Comparison of ENCODE assay signal across 19 cellular contexts in genomic region chr14:75591987-75592575, GRCh38. TPM values are rescaled to one million over a fixed set of nuclear protein-coding genes. Genes with fewer than 3 reads are reported as not detected.
DNase-seq lines count a peak whose midpoint lies in the region; ATAC-seq, FAIRE-seq and TF ChIP-seq lines count a peak whose summit lies in the region.
"Had no signal": no experiment of that assay in that cellular context is flagged by ENCODE, and none has a peak within 500 bp of the region (broad histone marks: within the 10 kb centered on the region; RNA-seq: fewer than 3 reads in every experiment).

No MANE protein-coding gene starts in this region.

- H3K9ac ChIP-seq in HepG2 (ENCODE audit: insufficient read depth, low read depth, low read length) (no peak overlapping the region), K562 (ENCODE audit: insufficient read depth in 1 of 2, low read depth in 2 of 2, low read length in 2 of 2) (no peak overlapping the region)
- H3K9ac ChIP-seq: BLaER1 had no signal

- H3K4me1 ChIP-seq in HepG2 (ENCODE audit: insufficient read depth, low read length) (peaks cover 12% of the 10 kb centered on the region; the same call in 1 of the 2 replicates), right lobe of liver (peaks cover 0 to 34% (median 4%) of the 10 kb centered on the region in 4 donors), K562 (replicated peaks in 1 of 2; ENCODE audit: control insufficient read depth in 2 of 2, insufficient read depth in 2 of 2, low read length in 2 of 2) (no peaks in the 10 kb centered on the region), psoas muscle (peaks cover 15% of the 10 kb centered on the region)

- in situ Hi-C loops in HepG2 (cut with HindIII; ENCODE audit: extremely low pct_ligation_motif_present, low pct_unique_long_range_greater_than_20kb), result no loop called here
- in situ Hi-C loops in K562 (cut with MboI), result no loop called here

- POLR2A ChIA-PET in HepG2 (lab: Yijun Ruan, JAX) (no interaction called here), K562 (lab: Yijun Ruan, JAX) (no interaction called here)

- H3K4me2 ChIP-seq in HepG2 (ENCODE audit: low read depth, low read length) (no peak overlapping the region), K562 (ENCODE audit: insufficient read depth, low read length) (no peak overlapping the region)
- H3K4me2 ChIP-seq: BLaER1 had no signal

- peaks cover 3 to 4% of the 10 kb centered on the region in 2 experiments; a peak in 3 of 5 replicates for H3K36me3 ChIP-seq in HepG2 (replicated peaks in 1 of 2; ENCODE audit: control insufficient read depth in 1 of 2, insufficient read depth in 2 of 2, low read length in 2 of 2)
- peaks cover 0 to 2% (median 0%) of the 10 kb centered on the region in 4 donors for H3K36me3 ChIP-seq in right lobe of liver
- H3K36me3 ChIP-seq in K562 (ENCODE audit: control insufficient read depth, insufficient read depth, low read length), result no peaks in the 10 kb centered on the region
- no peaks in the 10 kb centered on the region for H3K36me3 ChIP-seq in psoas muscle (ENCODE audit: insufficient read depth in 1 of 2, low read depth in 1 of 2)
- H3K36me3 ChIP-seq: BLaER1 had no signal

- CTCF ChIA-PET in HepG2 (lab: Yijun Ruan, JAX; ENCODE audit: low intra/inter-chr PET ratio, low total read pairs), result no interaction called here
- CTCF ChIA-PET in K562 (lab: Yijun Ruan, JAX; ENCODE audit: low intra/inter-chr PET ratio), result no interaction called here

- no peak for TF ChIP-seq POLR2A in HepG2 (IDR thresholded peaks at IDR 0.05; ENCODE audit: insufficient read depth in 1 of 2, low read depth in 2 of 2, low read length in 2 of 2)
- TF ChIP-seq POLR2A in right lobe of liver (IDR thresholded peaks at IDR 0.05), result no peak
- no peak for TF ChIP-seq POLR2A in K562 (conservative IDR thresholded peaks at IDR 0.05)

- no peaks in the 10 kb centered on the region for H3K9me1 ChIP-seq in K562 (ENCODE audit: control insufficient read depth, insufficient read depth, low read length)

- peaks cover 6% of the 10 kb centered on the region for H3K9me3 ChIP-seq in HepG2 (ENCODE audit: low read length)
- no peaks in the 10 kb centered on the region for H3K9me3 ChIP-seq in right lobe of liver
- H3K9me3 ChIP-seq in K562 (replicated peaks; ENCODE audit: control insufficient read depth, insufficient read depth, low read depth, low read length), result no peaks in the 10 kb centered on the region
- no peaks in the 10 kb centered on the region for H3K9me3 ChIP-seq in psoas muscle

- FAIRE-seq in HepG2 (lab: Jason Lieb, UNC) (no peak), K562 (lab: Jason Lieb, UNC) (no peak), urothelium cell line (lab: Jason Lieb, UNC) (no peak)
- FAIRE-seq: GM12892, GM18507 had no signal

- BruUV-seq in HepG2 (replicated peaks; lab: Mats Ljungman, UMichigan) (no TSS peak), K562 (replicated peaks; lab: Mats Ljungman, UMichigan) (no TSS peak)

- no peak for TF ChIP-seq CTCF in HepG2 (CRISPR knock-in tag; IDR thresholded peaks at IDR 0.05)
- TF ChIP-seq CTCF in right lobe of liver (IDR thresholded peaks at IDR 0.05), result no peak
- TF ChIP-seq CTCF in K562 (IDR thresholded peaks at IDR 0.05 in 2 of 3, conservative IDR thresholded peaks at IDR 0.05 in 1 of 3; ENCODE audit: insufficient read depth in 2 of 3, low read depth in 1 of 3, low read length in 3 of 3), result no peak
- TF ChIP-seq CTCF in psoas muscle (IDR thresholded peaks at IDR 0.05), result no peak

- TF ChIP-seq RAD21 in HepG2 (CRISPR knock-in tag; IDR thresholded peaks at IDR 0.05) (no peak), K562 (CRISPR knock-in tag; conservative IDR thresholded peaks at IDR 0.05 in 1 of 2, IDR thresholded peaks at IDR 0.05 in 1 of 2) (no peak)

- TF ChIP-seq EP300 in HepG2 (IDR thresholded peaks at IDR 0.05; ENCODE audit: low read depth in 2 of 2, low read length in 2 of 2) (no peak), HepG2 (CRISPR knock-in tag; IDR thresholded peaks at IDR 0.05; ENCODE audit: borderline replicate concordance) (no peak), K562 (IDR thresholded peaks at IDR 0.05; ENCODE audit: low read length) (no peak)

- intact Hi-C loops in HepG2 (cut with micrococcal nuclease; ENCODE audit: unreplicated experiment) (no loop called here), right lobe of liver (cut with DNase I) (no loop called here), K562 (cut with micrococcal nuclease) (no loop called here), psoas muscle (cut with DNase I) (loop anchor here in 1 of 2 donors (5.0 kb wide), 1 partner anchor 50 kb away; no protein-coding TSS in a partner anchor)

- no peak overlapping the region for H3K4me3 ChIP-seq in HepG2 (replicated peaks in 1 of 3; ENCODE audit: insufficient read depth in 1 of 3, low read depth in 2 of 3, low read length in 3 of 3)
- H3K4me3 ChIP-seq in right lobe of liver, result no peak overlapping the region
- no peak overlapping the region for H3K4me3 ChIP-seq in K562
- H3K4me3 ChIP-seq in psoas muscle, result no peak overlapping the region
- H3K4me3 ChIP-seq: BLaER1 had no signal

- ATAC-seq in HepG2 (no peak), right lobe of liver (no peak), K562 (no peak), psoas muscle (peak in 3 of 4 donors; percentile 8 to 54 (median 45))
- ATAC-seq: HCT116 had no signal

- H4K20me1 ChIP-seq in HepG2 (ENCODE audit: insufficient read depth, low read length), result no peaks in the 10 kb centered on the region
- no peaks in the 10 kb centered on the region for H4K20me1 ChIP-seq in K562 (replicated peaks; ENCODE audit: control insufficient read depth, insufficient read depth, low read length)
- H4K20me1 ChIP-seq: BLaER1 had no signal

- no peaks in the 10 kb centered on the region for H3K27me3 ChIP-seq in HepG2 (ENCODE audit: control insufficient read depth in 1 of 2, insufficient read depth in 2 of 2, low read length in 2 of 2)
- H3K27me3 ChIP-seq in right lobe of liver, result no peaks in the 10 kb centered on the region
- no peaks in the 10 kb centered on the region for H3K27me3 ChIP-seq in K562 (ENCODE audit: control insufficient read depth in 2 of 2, insufficient read depth in 2 of 2, low read length in 2 of 2)
- no peaks in the 10 kb centered on the region for H3K27me3 ChIP-seq in psoas muscle (ENCODE audit: insufficient read depth in 3 of 3, low read length in 2 of 3)
- H3K27me3 ChIP-seq: BLaER1 had no signal

- H3K79me2 ChIP-seq in HepG2 (ENCODE audit: insufficient read depth, low read length) (no peaks in the 10 kb centered on the region), K562 (ENCODE audit: control insufficient read depth, insufficient read depth, low read length) (no peaks in the 10 kb centered on the region)

- H3K27ac ChIP-seq in HepG2 (ENCODE audit: extremely low read length, insufficient read depth, low read length) (no peak overlapping the region), right lobe of liver (no peak overlapping the region), K562 (ENCODE audit: extremely low read depth, low read depth, low read length) (no peak overlapping the region), psoas muscle (no peak overlapping the region)
- H3K27ac ChIP-seq: 22Rv1, BLaER1 had no signal

- H2AFZ ChIP-seq in HepG2 (ENCODE audit: low read length) (no peak overlapping the region), K562 (ENCODE audit: low read depth, low read length) (no peak overlapping the region)

- DNase-seq in HepG2 (ENCODE audit: low spot score), result no peak
- no peak for DNase-seq in right lobe of liver
- no peak for DNase-seq in K562 (ENCODE audit: extremely low read depth in 1 of 4, low spot score in 3 of 4)
- DNase-seq in psoas muscle, result no peak
- no peak for DNase-seq in OCI-M2 (lab: John Stamatoyannopoulos, UW; ENCODE audit: unreplicated experiment)
- DNase-seq in NCI-H1048 (lab: John Stamatoyannopoulos, UW), result no peak
- no peak for DNase-seq in urothelium cell line (ENCODE audit: low spot score)
- DNase-seq: CD4-positive, alpha-beta memory T cell; DMS153; DMS79; GDM1; GOT3; H7; IMR-90 had no signal

RNA-seq across cellular contexts. Expression of gene FLVCR2, which starts 13.7 kb away (rescaled TPM):
- total RNA-seq in HepG2 (2016; rRNA removed; fragmentation: Illumina TruSeq; extraction: Trizol) (5.5 and 9.9 TPM in 2 replicates), right lobe of liver (10 to 100 TPM; 17.0 to 42.8 (median 27.8) TPM), K562 (2014; rRNA removed) (not detected in 2 replicates), K562 (2014; rRNA removed; fragmentation: Illumina TruSeq; extraction: Trizol) (not detected in 2 replicates), K562 (2015; rRNA removed; fragmentation: Illumina TruSeq; extraction: Trizol) (0.11 TPM in 1 of 2 replicates, not detected in the other), K562 (2021) (1.5 and 3.2 TPM in 2 replicates), psoas muscle (1 to 10 TPM in 3 of 4 donors, under 1 TPM in 1; 0.71 to 9.4 (median 5.7) TPM)
- total RNA-seq in HepG2 (2016; cell fraction: cytosol; rRNA removed; fragmentation: Illumina TruSeq; extraction: Trizol; ENCODE audit: low read depth), result 7.3 and 7.4 TPM in 2 replicates
- total RNA-seq in HepG2 (2016; cell fraction: insoluble cytoplasmic fraction; rRNA removed; fragmentation: Illumina TruSeq; extraction: Trizol), result 5.0 and 9.9 TPM in 2 replicates
- 4.0 TPM in 2 replicates for total RNA-seq in HepG2 (2016; cell fraction: membrane; rRNA removed; fragmentation: Illumina TruSeq; extraction: Trizol)
- 10.9 and 16.4 TPM in 2 replicates for total RNA-seq in HepG2 (2016; cell fraction: nucleus; rRNA removed; fragmentation: Illumina TruSeq; extraction: Trizol)
- polyA plus RNA-seq in HepG2 (2011; rRNA removed) (10.5 and 10.8 TPM in 2 replicates), K562 (2011; rRNA removed) (0.08 TPM in 1 of 2 replicates, not detected in the other), K562 (2014; fragmentation: Illumina TruSeq; extraction: Trizol) (not detected in 2 replicates), K562 (2014; fragmentation: Nextera tagmentation; extraction: Ambion mirVana) (not detected), K562 (2014; rRNA removed) (not detected in 2 replicates), psoas muscle (1 to 10 TPM; 2.5 to 9.8 (median 4.2) TPM)
- 7.4 and 9.1 TPM in 2 replicates for polyA plus RNA-seq in HepG2 (2011; cell fraction: cytosol; rRNA removed)
- 8.0 and 8.1 TPM in 2 replicates for polyA plus RNA-seq in HepG2 (2011; cell fraction: nucleus; rRNA removed)
- 5.6 and 6.4 TPM in 2 replicates for polyA plus RNA-seq in HepG2 (2012)
- polyA plus RNA-seq in HepG2 (2016; cell fraction: cytosol; fragmentation: Illumina TruSeq; extraction: Trizol; ENCODE audit: low read depth), result 0.65 and 1.3 TPM in 2 replicates
- polyA plus RNA-seq in HepG2 (2016; cell fraction: insoluble cytoplasmic fraction; fragmentation: Illumina TruSeq; extraction: Trizol; ENCODE audit: low read depth), result 4.2 and 5.4 TPM in 2 replicates
- polyA plus RNA-seq in HepG2 (2016; cell fraction: membrane; fragmentation: Illumina TruSeq; extraction: Trizol; ENCODE audit: low read depth), result 1.6 and 1.8 TPM in 2 replicates
- 10.5 and 14.8 TPM in 2 replicates for polyA plus RNA-seq in HepG2 (2016; cell fraction: nucleus; fragmentation: Illumina TruSeq; extraction: Trizol; ENCODE audit: insufficient read depth, low read depth)
- 13.9 and 28.4 TPM in 2 replicates for polyA minus RNA-seq in HepG2 (2011; rRNA and poly(A)+ RNA removed; ENCODE audit: low replicate concordance)
- 9.8 and 11.6 TPM in 2 replicates for polyA minus RNA-seq in HepG2 (2011; cell fraction: cytosol; rRNA and poly(A)+ RNA removed)
- polyA minus RNA-seq in HepG2 (2011; cell fraction: nucleus; rRNA and poly(A)+ RNA removed), result 15.9 and 16.5 TPM in 2 replicates
- 0.09 TPM in 1 of 2 replicates, not detected in the other for total RNA-seq in K562 (2011; cell fraction: chromatin; rRNA removed; ENCODE audit: low replicate concordance)
- total RNA-seq in K562 (2011; cell fraction: nucleolus; rRNA removed), result not detected in 2 replicates
- not detected in 2 replicates for total RNA-seq in K562 (2011; cell fraction: nucleoplasm; rRNA removed)
- 0.15 TPM in 1 of 2 replicates, not detected in the other for polyA plus RNA-seq in K562 (2011; cell fraction: cytosol; rRNA removed)
- not detected in 2 replicates for polyA plus RNA-seq in K562 (2011; cell fraction: nucleus; rRNA removed)
- 0.11 and 0.13 TPM in 2 replicates for polyA plus RNA-seq in K562 (2012)
- not detected in 2 replicates for polyA minus RNA-seq in K562 (2011; rRNA and poly(A)+ RNA removed)
- polyA minus RNA-seq in K562 (2011; cell fraction: cytosol; rRNA and poly(A)+ RNA removed), result not detected in 2 replicates
- 0.22 TPM in 1 of 2 replicates, not detected in the other for polyA minus RNA-seq in K562 (2011; cell fraction: nucleus; rRNA and poly(A)+ RNA removed)

Comparison
In these comparisons a context has a peak if more than half of its experiments do, and no peak if none do; other contexts are left out.
1. ATAC-seq: peak in psoas muscle (3 of 4); none in HepG2 (single experiment), right lobe of liver (0 of 4) and K562 (single experiment).
2. Of the 241 proteins assayed by ChIP-seq in both HepG2 and K562: peak only in HepG2: MNT; only in K562: none; in both: ZFP36; in neither: 239.